In the genomic region with DNA sequence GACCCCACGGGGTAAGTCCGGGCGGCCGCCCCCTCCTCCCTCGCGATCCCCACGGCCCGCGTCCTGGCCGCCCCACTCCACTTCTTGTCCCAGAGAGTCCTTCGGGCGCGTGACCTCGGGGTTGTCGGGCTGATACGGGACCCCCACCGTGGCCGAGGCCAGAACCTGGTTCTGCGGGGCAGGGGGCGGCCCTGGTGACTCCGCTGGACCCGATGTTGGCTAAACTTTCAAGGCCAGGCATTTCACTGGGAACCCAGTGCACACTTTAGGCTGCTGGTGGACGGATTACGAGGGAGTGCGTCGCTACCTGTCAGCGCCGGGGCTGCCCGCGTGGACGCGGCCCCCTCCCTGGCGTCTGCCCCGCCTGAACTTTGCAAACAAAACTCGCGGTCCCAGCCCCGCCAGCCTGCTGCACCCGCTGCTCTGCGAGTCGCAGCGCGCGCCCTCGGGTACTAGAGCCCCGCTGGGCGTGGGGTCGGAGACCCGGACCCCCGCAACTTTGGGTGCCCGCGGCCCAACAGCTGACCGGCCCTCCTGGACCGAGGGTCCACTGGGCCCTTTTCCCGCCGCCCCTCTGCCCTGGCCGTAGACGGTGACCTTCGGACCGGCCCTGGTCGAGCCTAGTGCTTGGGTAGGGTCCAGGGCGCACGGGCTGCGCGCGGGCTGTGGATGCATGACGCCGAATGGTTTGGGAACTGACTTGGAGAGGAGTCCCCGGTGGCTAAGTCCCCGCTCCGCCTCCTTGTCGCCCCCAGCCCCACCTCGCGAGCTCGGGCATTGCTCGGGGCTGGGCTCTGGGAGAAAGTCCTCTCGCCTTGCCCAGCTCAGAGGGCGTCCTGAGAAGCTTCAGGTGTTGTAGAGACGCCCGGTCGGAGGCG, we compare ENCODE assay signal across 1 cellular context.
TF ChIP-seq lines count a peak whose summit lies in the region.

No MANE protein-coding gene starts in this region.

TF ChIP-seq in HepG2, 621 proteins besides CTCF, POLR2A, EP300 and RAD21 (continued from another document and continues in another):
- TF ChIP-seq, protein P1, sequence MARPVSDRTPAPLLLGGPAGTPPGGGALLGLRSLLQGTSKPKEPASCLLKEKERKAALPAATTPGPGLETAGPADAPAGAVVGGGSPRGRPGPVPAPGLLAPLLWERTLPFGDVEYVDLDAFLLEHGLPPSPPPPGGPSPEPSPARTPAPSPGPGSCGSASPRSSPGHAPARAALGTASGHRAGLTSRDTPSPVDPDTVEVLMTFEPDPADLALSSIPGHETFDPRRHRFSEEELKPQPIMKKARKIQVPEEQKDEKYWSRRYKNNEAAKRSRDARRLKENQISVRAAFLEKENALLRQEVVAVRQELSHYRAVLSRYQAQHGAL (CRISPR knock-in tag; IDR thresholded peaks at IDR 0.05; ENCODE audit: not compliant biosample characterization): no peak
- TF ChIP-seq NFE2L2 (IDR thresholded peaks at IDR 0.05; ENCODE audit: low read length) (no peak), HMG20B (CRISPR knock-in tag; conservative IDR thresholded peaks at IDR 0.05) (no peak), SMARCE1 (IDR thresholded peaks at IDR 0.05; ENCODE audit: borderline replicate concordance) (no peak), HES4 (CRISPR knock-in tag; IDR thresholded peaks at IDR 0.05; ENCODE audit: borderline replicate concordance) (peak; percentile 33; the same call in 1 of the 2 replicates), GLI4 (CRISPR knock-in tag; IDR thresholded peaks at IDR 0.05; ENCODE audit: borderline replicate concordance) (no peak), JDP2 (CRISPR knock-in tag; IDR thresholded peaks at IDR 0.05; ENCODE audit: borderline replicate concordance) (no peak; the same call in 1 of the 2 replicates), ZEB1 (IDR thresholded peaks at IDR 0.05; ENCODE audit: insufficient replicate concordance, low read depth) (peak; percentile 27), ARID2 (CRISPR knock-in tag; IDR thresholded peaks at IDR 0.05; ENCODE audit: borderline replicate concordance) (peak; percentile 75; the same call in 1 of the 2 replicates), ZNF83 (CRISPR knock-in tag; IDR thresholded peaks at IDR 0.05; ENCODE audit: borderline replicate concordance) (no peak; the same call in 1 of the 2 replicates), MTF1 (CRISPR knock-in tag; IDR thresholded peaks at IDR 0.05) (no peak), ZFP36L1 (CRISPR knock-in tag; IDR thresholded peaks at IDR 0.05) (peak; percentile 90), TSC22D2 (CRISPR knock-in tag; IDR thresholded peaks at IDR 0.05; ENCODE audit: borderline replicate concordance) (no peak), PPARG (CRISPR knock-in tag; conservative IDR thresholded peaks at IDR 0.05) (peak; percentile 43; the same call in 1 of the 2 replicates), ZNF598 (CRISPR knock-in tag; IDR thresholded peaks at IDR 0.05; ENCODE audit: borderline replicate concordance) (0 out of 2 replicates have a peak, but pooled peaks have one; percentile 55), MBD4 (IDR thresholded peaks at IDR 0.05; ENCODE audit: borderline replicate concordance, low read length) (no peak), KDM1A (CRISPR knock-in tag; IDR thresholded peaks at IDR 0.05) (0 out of 2 replicates have a peak, but pooled peaks have one; percentile 33), ZFYVE20 (CRISPR knock-in tag; IDR thresholded peaks at IDR 0.05; ENCODE audit: borderline replicate concordance, low read depth) (0 out of 2 replicates have a peak, but pooled peaks have one; percentile 70), GTF3A (CRISPR knock-in tag; conservative IDR thresholded peaks at IDR 0.05) (no peak), SP5 (CRISPR knock-in tag; IDR thresholded peaks at IDR 0.05; ENCODE audit: borderline replicate concordance, low read depth) (no peak), KLF16 (CRISPR knock-in tag; IDR thresholded peaks at IDR 0.05) (peak in 1 of 2 experiments; percentile 75; a peak in 2 of 4 replicates), NR1H2 (CRISPR knock-in tag; IDR thresholded peaks at IDR 0.05; ENCODE audit: borderline replicate concordance, low read depth) (0 out of 2 replicates have a peak, but pooled peaks have one; percentile 33), CENPT (CRISPR knock-in tag; IDR thresholded peaks at IDR 0.05; ENCODE audit: low read depth) (peak; percentile 72; the same call in 1 of the 2 replicates), ZNF747 (CRISPR knock-in tag; IDR thresholded peaks at IDR 0.05; ENCODE audit: borderline replicate concordance) (peak; percentile 24; the same call in 1 of the 2 replicates), ZKSCAN5 (CRISPR knock-in tag; IDR thresholded peaks at IDR 0.05) (no peak), ZNF720 (CRISPR knock-in tag; IDR thresholded peaks at IDR 0.05) (no peak), ZNF619 (CRISPR knock-in tag; IDR thresholded peaks at IDR 0.05) (no peak), ZBTB38 (CRISPR knock-in tag; IDR thresholded peaks at IDR 0.05) (peak; percentile 53; the same call in 1 of the 2 replicates)
- TF ChIP-seq, protein P2, sequence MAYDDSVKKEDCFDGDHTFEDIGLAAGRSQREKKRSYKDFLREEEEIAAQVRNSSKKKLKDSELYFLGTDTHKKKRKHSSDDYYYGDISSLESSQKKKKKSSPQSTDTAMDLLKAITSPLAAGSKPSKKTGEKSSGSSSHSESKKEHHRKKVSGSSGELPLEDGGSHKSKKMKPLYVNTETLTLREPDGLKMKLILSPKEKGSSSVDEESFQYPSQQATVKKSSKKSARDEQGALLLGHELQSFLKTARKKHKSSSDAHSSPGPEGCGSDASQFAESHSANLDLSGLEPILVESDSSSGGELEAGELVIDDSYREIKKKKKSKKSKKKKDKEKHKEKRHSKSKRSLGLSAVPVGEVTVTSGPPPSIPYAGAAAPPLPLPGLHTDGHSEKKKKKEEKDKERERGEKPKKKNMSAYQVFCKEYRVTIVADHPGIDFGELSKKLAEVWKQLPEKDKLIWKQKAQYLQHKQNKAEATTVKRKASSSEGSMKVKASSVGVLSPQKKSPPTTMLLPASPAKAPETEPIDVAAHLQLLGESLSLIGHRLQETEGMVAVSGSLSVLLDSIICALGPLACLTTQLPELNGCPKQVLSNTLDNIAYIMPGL (CRISPR knock-in tag; IDR thresholded peaks at IDR 0.05; ENCODE audit: borderline replicate concordance in 1 of 2, low read depth in 1 of 2): peak in 1 of 2 experiments; percentile 92; a peak in 2 of 4 replicates
- TF ChIP-seq, protein P3, sequence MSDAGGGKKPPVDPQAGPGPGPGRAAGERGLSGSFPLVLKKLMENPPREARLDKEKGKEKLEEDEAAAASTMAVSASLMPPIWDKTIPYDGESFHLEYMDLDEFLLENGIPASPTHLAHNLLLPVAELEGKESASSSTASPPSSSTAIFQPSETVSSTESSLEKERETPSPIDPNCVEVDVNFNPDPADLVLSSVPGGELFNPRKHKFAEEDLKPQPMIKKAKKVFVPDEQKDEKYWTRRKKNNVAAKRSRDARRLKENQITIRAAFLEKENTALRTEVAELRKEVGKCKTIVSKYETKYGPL (CRISPR knock-in tag; IDR thresholded peaks at IDR 0.05): 0 out of 2 replicates have a peak, but pooled peaks have one; percentile 39
- TF ChIP-seq, protein P4, sequence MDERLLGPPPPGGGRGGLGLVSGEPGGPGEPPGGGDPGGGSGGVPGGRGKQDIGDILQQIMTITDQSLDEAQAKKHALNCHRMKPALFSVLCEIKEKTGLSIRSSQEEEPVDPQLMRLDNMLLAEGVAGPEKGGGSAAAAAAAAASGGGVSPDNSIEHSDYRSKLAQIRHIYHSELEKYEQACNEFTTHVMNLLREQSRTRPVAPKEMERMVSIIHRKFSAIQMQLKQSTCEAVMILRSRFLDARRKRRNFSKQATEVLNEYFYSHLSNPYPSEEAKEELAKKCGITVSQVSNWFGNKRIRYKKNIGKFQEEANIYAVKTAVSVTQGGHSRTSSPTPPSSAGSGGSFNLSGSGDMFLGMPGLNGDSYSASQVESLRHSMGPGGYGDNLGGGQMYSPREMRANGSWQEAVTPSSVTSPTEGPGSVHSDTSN (CRISPR knock-in tag; IDR thresholded peaks at IDR 0.05): no peak
- TF ChIP-seq, protein P5, sequence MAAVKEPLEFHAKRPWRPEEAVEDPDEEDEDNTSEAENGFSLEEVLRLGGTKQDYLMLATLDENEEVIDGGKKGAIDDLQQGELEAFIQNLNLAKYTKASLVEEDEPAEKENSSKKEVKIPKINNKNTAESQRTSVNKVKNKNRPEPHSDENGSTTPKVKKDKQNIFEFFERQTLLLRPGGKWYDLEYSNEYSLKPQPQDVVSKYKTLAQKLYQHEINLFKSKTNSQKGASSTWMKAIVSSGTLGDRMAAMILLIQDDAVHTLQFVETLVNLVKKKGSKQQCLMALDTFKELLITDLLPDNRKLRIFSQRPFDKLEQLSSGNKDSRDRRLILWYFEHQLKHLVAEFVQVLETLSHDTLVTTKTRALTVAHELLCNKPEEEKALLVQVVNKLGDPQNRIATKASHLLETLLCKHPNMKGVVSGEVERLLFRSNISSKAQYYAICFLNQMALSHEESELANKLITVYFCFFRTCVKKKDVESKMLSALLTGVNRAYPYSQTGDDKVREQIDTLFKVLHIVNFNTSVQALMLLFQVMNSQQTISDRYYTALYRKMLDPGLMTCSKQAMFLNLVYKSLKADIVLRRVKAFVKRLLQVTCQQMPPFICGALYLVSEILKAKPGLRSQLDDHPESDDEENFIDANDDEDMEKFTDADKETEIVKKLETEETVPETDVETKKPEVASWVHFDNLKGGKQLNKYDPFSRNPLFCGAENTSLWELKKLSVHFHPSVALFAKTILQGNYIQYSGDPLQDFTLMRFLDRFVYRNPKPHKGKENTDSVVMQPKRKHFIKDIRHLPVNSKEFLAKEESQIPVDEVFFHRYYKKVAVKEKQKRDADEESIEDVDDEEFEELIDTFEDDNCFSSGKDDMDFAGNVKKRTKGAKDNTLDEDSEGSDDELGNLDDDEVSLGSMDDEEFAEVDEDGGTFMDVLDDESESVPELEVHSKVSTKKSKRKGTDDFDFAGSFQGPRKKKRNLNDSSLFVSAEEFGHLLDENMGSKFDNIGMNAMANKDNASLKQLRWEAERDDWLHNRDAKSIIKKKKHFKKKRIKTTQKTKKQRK (IDR thresholded peaks at IDR 0.05; ENCODE audit: low read length): no peak
- TF ChIP-seq, protein P6, sequence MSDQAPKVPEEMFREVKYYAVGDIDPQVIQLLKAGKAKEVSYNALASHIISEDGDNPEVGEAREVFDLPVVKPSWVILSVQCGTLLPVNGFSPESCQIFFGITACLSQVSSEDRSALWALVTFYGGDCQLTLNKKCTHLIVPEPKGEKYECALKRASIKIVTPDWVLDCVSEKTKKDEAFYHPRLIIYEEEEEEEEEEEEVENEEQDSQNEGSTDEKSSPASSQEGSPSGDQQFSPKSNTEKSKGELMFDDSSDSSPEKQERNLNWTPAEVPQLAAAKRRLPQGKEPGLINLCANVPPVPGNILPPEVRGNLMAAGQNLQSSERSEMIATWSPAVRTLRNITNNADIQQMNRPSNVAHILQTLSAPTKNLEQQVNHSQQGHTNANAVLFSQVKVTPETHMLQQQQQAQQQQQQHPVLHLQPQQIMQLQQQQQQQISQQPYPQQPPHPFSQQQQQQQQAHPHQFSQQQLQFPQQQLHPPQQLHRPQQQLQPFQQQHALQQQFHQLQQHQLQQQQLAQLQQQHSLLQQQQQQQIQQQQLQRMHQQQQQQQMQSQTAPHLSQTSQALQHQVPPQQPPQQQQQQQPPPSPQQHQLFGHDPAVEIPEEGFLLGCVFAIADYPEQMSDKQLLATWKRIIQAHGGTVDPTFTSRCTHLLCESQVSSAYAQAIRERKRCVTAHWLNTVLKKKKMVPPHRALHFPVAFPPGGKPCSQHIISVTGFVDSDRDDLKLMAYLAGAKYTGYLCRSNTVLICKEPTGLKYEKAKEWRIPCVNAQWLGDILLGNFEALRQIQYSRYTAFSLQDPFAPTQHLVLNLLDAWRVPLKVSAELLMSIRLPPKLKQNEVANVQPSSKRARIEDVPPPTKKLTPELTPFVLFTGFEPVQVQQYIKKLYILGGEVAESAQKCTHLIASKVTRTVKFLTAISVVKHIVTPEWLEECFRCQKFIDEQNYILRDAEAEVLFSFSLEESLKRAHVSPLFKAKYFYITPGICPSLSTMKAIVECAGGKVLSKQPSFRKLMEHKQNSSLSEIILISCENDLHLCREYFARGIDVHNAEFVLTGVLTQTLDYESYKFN (CRISPR knock-in tag; conservative IDR thresholded peaks at IDR 0.05): peak; percentile 78
- TF ChIP-seq, protein P7, sequence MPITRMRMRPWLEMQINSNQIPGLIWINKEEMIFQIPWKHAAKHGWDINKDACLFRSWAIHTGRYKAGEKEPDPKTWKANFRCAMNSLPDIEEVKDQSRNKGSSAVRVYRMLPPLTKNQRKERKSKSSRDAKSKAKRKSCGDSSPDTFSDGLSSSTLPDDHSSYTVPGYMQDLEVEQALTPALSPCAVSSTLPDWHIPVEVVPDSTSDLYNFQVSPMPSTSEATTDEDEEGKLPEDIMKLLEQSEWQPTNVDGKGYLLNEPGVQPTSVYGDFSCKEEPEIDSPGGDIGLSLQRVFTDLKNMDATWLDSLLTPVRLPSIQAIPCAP (CRISPR knock-in tag; IDR thresholded peaks at IDR 0.05; ENCODE audit: low read depth): no peak
- TF ChIP-seq, protein P8, sequence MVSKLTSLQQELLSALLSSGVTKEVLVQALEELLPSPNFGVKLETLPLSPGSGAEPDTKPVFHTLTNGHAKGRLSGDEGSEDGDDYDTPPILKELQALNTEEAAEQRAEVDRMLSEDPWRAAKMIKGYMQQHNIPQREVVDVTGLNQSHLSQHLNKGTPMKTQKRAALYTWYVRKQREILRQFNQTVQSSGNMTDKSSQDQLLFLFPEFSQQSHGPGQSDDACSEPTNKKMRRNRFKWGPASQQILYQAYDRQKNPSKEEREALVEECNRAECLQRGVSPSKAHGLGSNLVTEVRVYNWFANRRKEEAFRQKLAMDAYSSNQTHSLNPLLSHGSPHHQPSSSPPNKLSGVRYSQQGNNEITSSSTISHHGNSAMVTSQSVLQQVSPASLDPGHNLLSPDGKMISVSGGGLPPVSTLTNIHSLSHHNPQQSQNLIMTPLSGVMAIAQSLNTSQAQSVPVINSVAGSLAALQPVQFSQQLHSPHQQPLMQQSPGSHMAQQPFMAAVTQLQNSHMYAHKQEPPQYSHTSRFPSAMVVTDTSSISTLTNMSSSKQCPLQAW (CRISPR knock-in tag; IDR thresholded peaks at IDR 0.05): peak; percentile 90
- TF ChIP-seq, protein P9, sequence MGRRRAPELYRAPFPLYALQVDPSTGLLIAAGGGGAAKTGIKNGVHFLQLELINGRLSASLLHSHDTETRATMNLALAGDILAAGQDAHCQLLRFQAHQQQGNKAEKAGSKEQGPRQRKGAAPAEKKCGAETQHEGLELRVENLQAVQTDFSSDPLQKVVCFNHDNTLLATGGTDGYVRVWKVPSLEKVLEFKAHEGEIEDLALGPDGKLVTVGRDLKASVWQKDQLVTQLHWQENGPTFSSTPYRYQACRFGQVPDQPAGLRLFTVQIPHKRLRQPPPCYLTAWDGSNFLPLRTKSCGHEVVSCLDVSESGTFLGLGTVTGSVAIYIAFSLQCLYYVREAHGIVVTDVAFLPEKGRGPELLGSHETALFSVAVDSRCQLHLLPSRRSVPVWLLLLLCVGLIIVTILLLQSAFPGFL (CRISPR knock-in tag; IDR thresholded peaks at IDR 0.05): no peak
